Comparison of ENCODE assay signal across 8 cellular contexts in genomic region chr12:111434680-111435338, GRCh38. TPM values are rescaled to one million over a fixed set of nuclear protein-coding genes. Genes with fewer than 3 reads are reported as not detected.
DNase-seq lines count a peak whose midpoint lies in the region; ATAC-seq and TF ChIP-seq lines count a peak whose summit lies in the region.

No MANE protein-coding gene starts in this region.

- no peak for TF ChIP-seq CTCF in AG10803 (conservative IDR thresholded peaks at IDR 0.05; ENCODE audit: low read length)

- no peaks in the 10 kb centered on the region for H3K9me3 ChIP-seq in mucosa of rectum (ENCODE audit: control insufficient read depth in 2 of 2, low read length in 2 of 2)

- peak; percentile 63 for ATAC-seq in GM19455 (IDR thresholded peaks at IDR 0.05; ENCODE audit: unreplicated experiment)
- peak; percentile 48 for ATAC-seq in HG03571 (IDR thresholded peaks at IDR 0.05; ENCODE audit: unreplicated experiment)
- peak; percentile 80 for ATAC-seq in activated CD4-positive, alpha-beta T cell treated with anti-CD3 and anti-CD28 coated beads for 36 hours
- ATAC-seq in stimulated activated effector memory CD8-positive, alpha-beta T cell treated with anti-CD3 and anti-CD28 coated beads, Interleukin-12 subunit alpha, Interleukin-12 subunit beta, amount 100 ng/mL, for 72 hours = peak; percentile 89

- peak overlapping the region; percentile 44 for H3K4me3 ChIP-seq in AG10803 (ENCODE audit: low read length)
- H3K4me3 ChIP-seq in mucosa of rectum (ENCODE audit: low read length in 2 of 2) = peak overlapping the region; percentile 25 to 52

- peaks cover 0 to 2% of the 10 kb centered on the region in 2 donors for H3K36me3 ChIP-seq in mucosa of rectum (ENCODE audit: control insufficient read depth in 2 of 2, insufficient read depth in 2 of 2, low read length in 2 of 2)

- H3K4me1 Mint-ChIP-seq in activated CD4-positive, alpha-beta T cell treated with anti-CD3 and anti-CD28 coated beads for 36 hours = peaks cover 89% of the 10 kb centered on the region
- peaks cover 96% of the 10 kb centered on the region for H3K4me1 Mint-ChIP-seq in stimulated activated effector memory CD8-positive, alpha-beta T cell treated with anti-CD3 and anti-CD28 coated beads, Interleukin-12 subunit alpha, Interleukin-12 subunit beta, amount 100 ng/mL, for 72 hours

- peaks cover 73 to 74% of the 10 kb centered on the region in 2 donors for H3K4me1 ChIP-seq in mucosa of rectum (ENCODE audit: control insufficient read depth in 2 of 2, insufficient read depth in 2 of 2, low read length in 2 of 2)

- peak overlapping the region; percentile 81 to 82 for H3K27ac ChIP-seq in mucosa of rectum (ENCODE audit: low read depth in 2 of 2, low read length in 2 of 2)

- CTCF ChIA-PET in activated CD4-positive, alpha-beta T cell treated with anti-CD3 and anti-CD28 coated beads for 36 hours (lab: Charles Lee) = interaction anchor here (0.7 to 3.1 kb wide), 9 partner anchors 9 to 406 kb away, joined by 3 to 24 read pairs (median 7); partner anchors contain the start of gene SH2B3

- peak overlapping the region; percentile 35 for H3K4me3 Mint-ChIP-seq in activated CD4-positive, alpha-beta T cell treated with anti-CD3 and anti-CD28 coated beads for 36 hours
- H3K4me3 Mint-ChIP-seq in stimulated activated effector memory CD8-positive, alpha-beta T cell treated with anti-CD3 and anti-CD28 coated beads, Interleukin-12 subunit alpha, Interleukin-12 subunit beta, amount 100 ng/mL, for 72 hours = peak overlapping the region; percentile 64

- H3K27me3 Mint-ChIP-seq in activated CD4-positive, alpha-beta T cell treated with anti-CD3 and anti-CD28 coated beads for 36 hours = no peaks in the 10 kb centered on the region

- POLR2A ChIA-PET in activated CD4-positive, alpha-beta T cell treated with anti-CD3 and anti-CD28 coated beads for 36 hours (lab: Charles Lee) = interaction anchor here (0.9 to 2.0 kb wide), 7 partner anchors 9 to 38 kb away, joined by 3 to 17 read pairs (median 5); no protein-coding TSS in a partner anchor

- H3K27ac Mint-ChIP-seq in activated CD4-positive, alpha-beta T cell treated with anti-CD3 and anti-CD28 coated beads for 36 hours = peak overlapping the region; percentile 81
- peak overlapping the region; percentile 86 for H3K27ac Mint-ChIP-seq in stimulated activated effector memory CD8-positive, alpha-beta T cell treated with anti-CD3 and anti-CD28 coated beads, Interleukin-12 subunit alpha, Interleukin-12 subunit beta, amount 100 ng/mL, for 72 hours

- no peaks in the 10 kb centered on the region for H3K9me3 Mint-ChIP-seq in activated CD4-positive, alpha-beta T cell treated with anti-CD3 and anti-CD28 coated beads for 36 hours (ENCODE audit: low read depth)
- H3K9me3 Mint-ChIP-seq in stimulated activated effector memory CD8-positive, alpha-beta T cell treated with anti-CD3 and anti-CD28 coated beads, Interleukin-12 subunit alpha, Interleukin-12 subunit beta, amount 100 ng/mL, for 72 hours = no peaks in the 10 kb centered on the region

- H3K36me3 Mint-ChIP-seq in activated CD4-positive, alpha-beta T cell treated with anti-CD3 and anti-CD28 coated beads for 36 hours (ENCODE audit: low read depth) = peaks cover 28% of the 10 kb centered on the region
- peaks cover 50% of the 10 kb centered on the region for H3K36me3 Mint-ChIP-seq in stimulated activated effector memory CD8-positive, alpha-beta T cell treated with anti-CD3 and anti-CD28 coated beads, Interleukin-12 subunit alpha, Interleukin-12 subunit beta, amount 100 ng/mL, for 72 hours

- H3K27me3 ChIP-seq in mucosa of rectum (ENCODE audit: control insufficient read depth in 2 of 2, insufficient read depth in 2 of 2, low read length in 2 of 2) = no peaks in the 10 kb centered on the region

- intact Hi-C loops in activated CD4-positive, alpha-beta T cell treated with anti-CD3 and anti-CD28 coated beads for 36 hours (cut with DNase I, micrococcal nuclease) = loop anchor here (1.0 kb wide), 4 partner anchors 8 to 31 kb away; partner anchors contain the start of gene SH2B3 (in 1 of the 2)

- H3K9ac ChIP-seq in mucosa of rectum (ENCODE audit: low read depth in 1 of 2, low read length in 2 of 2) = peak overlapping the region; percentile 44 to 65

- DNase-seq in AG10803 (ENCODE audit: low read depth) (peak; percentile 52), cerebellum (ENCODE audit: low spot score) (peak; percentile 50), NCI-H526 treated with DMSO at 0.1 percent for 48 hours (lab: John Stamatoyannopoulos, UW) (no peak)
- peak; percentile 88 for DNase-seq in activated CD4-positive, alpha-beta T cell treated with anti-CD3 and anti-CD28 coated beads for 36 hours
- peak; percentile 67 to 90 for DNase-seq in stimulated activated effector memory CD8-positive, alpha-beta T cell treated with anti-CD3 and anti-CD28 coated beads, Interleukin-12 subunit alpha, Interleukin-12 subunit beta, amount 100 ng/mL, for 72 hours (ENCODE audit: low spot score in 2 of 2)

RNA-seq across cellular contexts. Expression of gene SH2B3, which starts 29.1 kb away (rescaled TPM):
- 10 to 100 TPM; 29.2 to 32.7 TPM for total RNA-seq in activated CD4-positive, alpha-beta T cell treated with anti-CD3 and anti-CD28 coated beads for 36 hours
- total RNA-seq in cerebellum = 3.9 TPM
